In the genomic region with DNA sequence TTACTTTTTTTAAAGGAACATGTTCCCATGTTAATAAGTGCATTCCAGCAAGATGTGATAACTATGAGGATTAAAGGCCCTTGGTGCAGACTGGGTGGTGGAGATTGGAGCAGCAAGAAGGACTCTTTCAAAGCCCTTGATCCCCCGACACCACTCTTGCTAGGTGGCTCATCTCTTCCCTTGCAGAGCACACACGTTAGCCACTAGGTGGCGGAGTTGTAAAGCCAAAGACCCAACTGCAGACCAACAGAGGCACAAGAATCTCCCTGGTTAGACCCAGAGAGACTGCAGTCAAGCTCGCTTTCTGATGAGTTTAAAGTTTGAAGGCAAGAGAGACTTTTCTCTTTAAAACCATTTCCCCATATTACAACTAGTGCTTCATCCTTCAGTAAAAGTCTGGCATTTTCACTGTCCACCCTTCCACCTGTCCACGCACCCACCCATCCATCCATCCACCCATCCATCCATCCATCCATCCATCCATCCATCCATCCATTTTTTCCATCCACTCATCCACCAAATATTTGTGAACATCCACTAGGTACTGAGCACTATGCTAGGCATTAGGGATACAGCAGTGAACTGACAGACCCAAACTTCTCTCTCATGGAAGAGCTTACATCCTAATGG, we compare ENCODE assay signal across 8 cellular contexts.
DNase-seq lines count a peak whose midpoint lies in the region; ATAC-seq and TF ChIP-seq lines count a peak whose summit lies in the region.

No MANE protein-coding gene starts in this region.

- H3K4me1 Mint-ChIP-seq in activated T-helper 1 cell treated with anti-CD3 and anti-CD28 coated beads, Interleukin-12 subunit alpha, Interleukin-12 subunit beta, Interleukin-2, Interleukin-4 antibody, amounts not matched to agents 30 ng/mL and 10 ng/mL and 1 ng/mL, durations not matched to agents 14 hours and 24 hours and 36 hours (ENCODE audit: low read depth) = no peaks in the 10 kb centered on the region

- DNase-seq in BJ (ENCODE audit: low read depth) (peak; percentile 6), HuH-7.5 (ENCODE audit: low spot score) (peak; percentile 53), OCI-M1 (lab: John Stamatoyannopoulos, UW) (peak; percentile 72), fibroblast of villous mesenchyme (ENCODE audit: low read depth) (peak; percentile 72), omental fat pad (ENCODE audit: low spot score) (no peak), upper lobe of left lung (peak in 1 of 2 donors; percentile 40)
- DNase-seq in activated T-helper 1 cell treated with anti-CD3 and anti-CD28 coated beads, Interleukin-12 subunit alpha, Interleukin-12 subunit beta, Interleukin-2, Interleukin-4 antibody, amounts not matched to agents 30 ng/mL and 10 ng/mL and 1 ng/mL, durations not matched to agents 14 hours and 24 hours and 36 hours (ENCODE audit: low spot score) = peak; percentile 21

- 19 to 26% methylated on average over 5 of the region's 5 CpGs for WGBS in upper lobe of left lung, 2 donors

- H3K27me3 Mint-ChIP-seq in activated T-helper 1 cell treated with anti-CD3 and anti-CD28 coated beads, Interleukin-12 subunit alpha, Interleukin-12 subunit beta, Interleukin-2, Interleukin-4 antibody, amounts not matched to agents 30 ng/mL and 10 ng/mL and 1 ng/mL, durations not matched to agents 14 hours and 24 hours and 36 hours (ENCODE audit: insufficient read depth) = peaks cover 8% of the 10 kb centered on the region

- no peak overlapping the region for H3K4me3 Mint-ChIP-seq in activated T-helper 1 cell treated with anti-CD3 and anti-CD28 coated beads, Interleukin-12 subunit alpha, Interleukin-12 subunit beta, Interleukin-2, Interleukin-4 antibody, amounts not matched to agents 30 ng/mL and 10 ng/mL and 1 ng/mL, durations not matched to agents 14 hours and 24 hours and 36 hours

- no peaks in the 10 kb centered on the region for H3K36me3 Mint-ChIP-seq in activated T-helper 1 cell treated with anti-CD3 and anti-CD28 coated beads, Interleukin-12 subunit alpha, Interleukin-12 subunit beta, Interleukin-2, Interleukin-4 antibody, amounts not matched to agents 30 ng/mL and 10 ng/mL and 1 ng/mL, durations not matched to agents 14 hours and 24 hours and 36 hours (ENCODE audit: low read depth)

- POLR2A ChIA-PET in BJ (lab: Charles Lee) = no interaction called here

- H3K4me3 ChIP-seq in BJ (ENCODE audit: low read depth, low read length) = no peak overlapping the region
- no peak overlapping the region for H3K4me3 ChIP-seq in fibroblast of villous mesenchyme (ENCODE audit: low read depth, low read length)
- no peak overlapping the region for H3K4me3 ChIP-seq in upper lobe of left lung

- no peaks in the 10 kb centered on the region for H3K27me3 ChIP-seq in BJ (ENCODE audit: control insufficient read depth, insufficient read depth, low read length)
- H3K27me3 ChIP-seq in upper lobe of left lung = no peaks in the 10 kb centered on the region

- CTCF ChIA-PET in BJ (lab: Yijun Ruan, JAX) = interaction anchor here (0.9 to 1.3 kb wide), 2 partner anchors 26 to 493 kb away, joined by 4 to 5 read pairs; a partner anchor contains a TSS

- TF ChIP-seq CTCF in BJ (IDR thresholded peaks at IDR 0.05; ENCODE audit: insufficient read depth, low read depth, low read length) (peak; percentile 89), fibroblast of villous mesenchyme (IDR thresholded peaks at IDR 0.05; ENCODE audit: insufficient read depth, low read depth, low read length) (peak; percentile 93), omental fat pad (IDR thresholded peaks at IDR 0.05) (no peak), upper lobe of left lung (IDR thresholded peaks at IDR 0.05) (peak; percentile 44 to 81 (median 67))

- no peaks in the 10 kb centered on the region for H3K9me3 ChIP-seq in upper lobe of left lung

- no peaks in the 10 kb centered on the region for H3K36me3 ChIP-seq in BJ (ENCODE audit: control insufficient read depth, insufficient read depth, low read length)
- no peaks in the 10 kb centered on the region for H3K36me3 ChIP-seq in upper lobe of left lung

- no peak for TF ChIP-seq EP300 in upper lobe of left lung (IDR thresholded peaks at IDR 0.05)

- TF ChIP-seq POLR2A in upper lobe of left lung (IDR thresholded peaks at IDR 0.05) = no peak

- H3K27ac ChIP-seq in upper lobe of left lung = no peak overlapping the region

- intact Hi-C loops in activated T-helper 1 cell treated with anti-CD3 and anti-CD28 coated beads, Interleukin-12 subunit alpha, Interleukin-12 subunit beta, Interleukin-2, Interleukin-4 antibody, amounts not matched to agents 30 ng/mL and 10 ng/mL and 1 ng/mL, durations not matched to agents 14 hours and 24 hours and 36 hours (cut with micrococcal nuclease) = loop anchor here (1.0 to 5.0 kb wide), 5 partner anchors 493 to 766 kb away; a partner anchor contains a TSS

- ATAC-seq in GM19043 (IDR thresholded peaks at IDR 0.05; ENCODE audit: low read depth, unreplicated experiment) = peak; percentile 84
- peak; percentile 75 for ATAC-seq in omental fat pad (ENCODE audit: low FRiP score)
- peak; percentile 70 to 82 for ATAC-seq in upper lobe of left lung (ENCODE audit: low FRiP score in 2 of 2)

- no peaks in the 10 kb centered on the region for H3K4me1 ChIP-seq in upper lobe of left lung

- H3K9me3 Mint-ChIP-seq in activated T-helper 1 cell treated with anti-CD3 and anti-CD28 coated beads, Interleukin-12 subunit alpha, Interleukin-12 subunit beta, Interleukin-2, Interleukin-4 antibody, amounts not matched to agents 30 ng/mL and 10 ng/mL and 1 ng/mL, durations not matched to agents 14 hours and 24 hours and 36 hours = no peaks in the 10 kb centered on the region

- H3K27ac Mint-ChIP-seq in activated T-helper 1 cell treated with anti-CD3 and anti-CD28 coated beads, Interleukin-12 subunit alpha, Interleukin-12 subunit beta, Interleukin-2, Interleukin-4 antibody, amounts not matched to agents 30 ng/mL and 10 ng/mL and 1 ng/mL, durations not matched to agents 14 hours and 24 hours and 36 hours = no peak overlapping the region

Comparison
In these comparisons a context has a peak if more than half of its experiments do, and no peak if none do; other contexts are left out.
1. CTCF ChIP-seq: peak in BJ (single experiment), fibroblast of villous mesenchyme (single experiment) and upper lobe of left lung (6 of 6); none in omental fat pad (0 of 3).
2. Peak in every context shown above with its lines, with median percentiles within 50 percentile points of each other: ATAC-seq.